ENCODE assay signal across 33 cellular contexts in the genomic region with DNA sequence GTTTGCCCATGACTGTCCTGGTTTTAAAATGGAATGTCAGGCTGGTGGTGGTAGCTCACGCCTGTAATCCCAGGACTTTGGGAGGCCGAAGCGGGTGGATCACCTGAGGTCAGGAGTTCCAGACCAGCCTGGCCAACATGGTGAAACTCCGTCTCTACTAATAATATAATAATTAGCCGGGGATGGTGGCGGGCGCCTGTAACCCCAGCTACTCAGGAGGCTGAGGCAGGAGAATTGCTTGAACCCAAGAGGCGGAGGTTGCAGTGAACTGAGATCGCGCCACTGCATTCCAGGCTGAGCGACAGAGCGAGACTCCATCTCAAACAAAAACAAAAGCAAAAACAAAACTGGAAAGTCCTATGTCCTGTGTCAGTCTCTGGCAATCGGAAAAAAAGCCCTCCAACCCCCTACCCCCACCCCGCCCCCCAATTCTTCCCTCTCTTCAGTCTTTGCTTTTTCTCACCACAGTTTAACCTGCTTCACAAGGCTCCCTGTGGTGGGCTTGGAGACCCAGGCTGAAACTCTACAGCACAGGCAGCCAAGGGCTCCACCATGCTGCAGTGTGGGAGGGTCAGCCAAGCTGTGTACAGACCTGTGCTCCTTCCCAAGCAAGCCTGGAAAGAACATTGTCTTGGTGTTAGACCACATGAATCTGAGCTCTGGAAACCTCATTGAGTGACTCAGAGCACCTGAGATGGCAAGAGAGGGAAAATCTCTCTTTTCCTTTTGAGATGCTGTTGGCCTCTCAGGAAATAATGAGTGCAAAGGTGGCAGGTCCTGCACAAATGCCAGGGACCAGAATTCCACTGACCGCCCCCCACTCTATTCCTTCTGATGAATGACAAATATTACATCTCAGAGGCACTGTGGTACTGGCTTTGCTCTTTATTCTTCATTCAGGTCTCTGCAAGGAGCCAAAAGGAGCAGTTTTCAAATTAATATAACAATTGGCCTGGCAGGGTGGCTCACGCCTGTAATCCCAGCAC. TPM values are rescaled to one million over a fixed set of nuclear protein-coding genes. Genes with fewer than 3 reads are reported as not detected.
"Had no signal": no experiment of that assay in that cellular context is flagged by ENCODE, and none has a peak within 500 bp of the region (broad histone marks: within the 10 kb centered on the region; RNA-seq: fewer than 3 reads in every experiment).

No MANE protein-coding gene starts in this region.

- ATAC-seq: esophagus mucosa; heart left ventricle; naive thymus-derived CD8-positive, alpha-beta T cell; pancreas; psoas muscle; stimulated activated memory B cell treated with anti-CD40 and anti-IgM and Interleukin-4, amounts not matched to agents 10 μg/mL and 1 μg/mL and 100 μg/mL, for 72 hours had no signal

- H3K4me3 Mint-ChIP-seq: activated naive CD4-positive, alpha-beta T cell treated with anti-CD3 and anti-CD28 coated beads for 36 hours; activated naive CD8-positive, alpha-beta T cell treated with anti-CD3 and anti-CD28 coated beads for 36 hours; activated T-helper 1 cell treated with anti-CD3 and anti-CD28 coated beads, Interleukin-12 subunit alpha, Interleukin-12 subunit beta, Interleukin-2, Interleukin-4 antibody, amounts not matched to agents 30 ng/mL and 10 ng/mL and 1 ng/mL, durations not matched to agents 14 hours and 24 hours and 36 hours; naive thymus-derived CD8-positive, alpha-beta T cell; neural crest cell; stimulated activated memory B cell treated with anti-CD40 and anti-IgM and Interleukin-4, amounts not matched to agents 10 μg/mL and 1 μg/mL and 100 μg/mL, for 72 hours; T-helper 2 cell treated with Interferon-gamma antibody and Interleukin-4, amounts not matched to agents 5 μg/mL and 100 μg/mL, for 36 hours had no signal

- H3K27ac Mint-ChIP-seq: activated naive CD4-positive, alpha-beta T cell treated with anti-CD3 and anti-CD28 coated beads for 36 hours; activated naive CD8-positive, alpha-beta T cell treated with anti-CD3 and anti-CD28 coated beads for 36 hours; activated T-helper 1 cell treated with anti-CD3 and anti-CD28 coated beads, Interleukin-12 subunit alpha, Interleukin-12 subunit beta, Interleukin-2, Interleukin-4 antibody, amounts not matched to agents 30 ng/mL and 10 ng/mL and 1 ng/mL, durations not matched to agents 14 hours and 24 hours and 36 hours; stimulated activated memory B cell treated with anti-CD40 and anti-IgM and Interleukin-4, amounts not matched to agents 10 μg/mL and 1 μg/mL and 100 μg/mL, for 72 hours; T-helper 2 cell treated with Interferon-gamma antibody and Interleukin-4, amounts not matched to agents 5 μg/mL and 100 μg/mL, for 36 hours had no signal

- H3K4me2 ChIP-seq: smooth muscle cell had no signal

- H3K4me1 Mint-ChIP-seq: stimulated activated memory B cell treated with anti-CD40 and anti-IgM and Interleukin-4, amounts not matched to agents 10 μg/mL and 1 μg/mL and 100 μg/mL, for 72 hours had no signal

- H3K27me3 Mint-ChIP-seq: stimulated activated memory B cell treated with anti-CD40 and anti-IgM and Interleukin-4, amounts not matched to agents 10 μg/mL and 1 μg/mL and 100 μg/mL, for 72 hours had no signal

- H3K36me3 ChIP-seq: ascending aorta, brain microvascular endothelial cell, heart left ventricle, left ventricle myocardium inferior, pancreas, suprapubic skin, tibial artery had no signal

- DNase-seq: activated CD4-positive, alpha-beta T cell treated with anti-CD3 and anti-CD28 coated beads for 4 hours; activated CD4-positive, alpha-beta T cell treated with anti-CD3 and anti-CD28 coated beads, Interleukin-2, amount 50 U/mL, for 48 hours; activated CD8-positive, alpha-beta memory T cell treated with anti-CD3 and anti-CD28 coated beads, Interleukin-2, amount 50 U/mL, for 4 hours; activated effector memory CD4-positive, alpha-beta T cell treated with anti-CD3 and anti-CD28 coated beads, Interleukin-2, amount 50 U/mL, for 16 hours; activated naive CD4-positive, alpha-beta T cell treated with anti-CD3 and anti-CD28 coated beads for 36 hours; activated naive CD8-positive, alpha-beta T cell treated with anti-CD3 and anti-CD28 coated beads for 36 hours; activated T-cell treated with anti-CD3 and anti-CD28 coated beads, Interleukin-2, amount 50 U/mL, for 1 hour; brain microvascular endothelial cell; caudate nucleus; cortex of kidney; foreskin fibroblast; heart left ventricle; hypothalamus; kidney glomerular epithelial cell; left ventricle myocardium inferior; nucleus accumbens; pancreas; psoas muscle; stimulated activated CD4-positive, alpha-beta T cell treated with anti-CD3 and anti-CD28 coated beads, Interleukin-1b, Interleukin-23, amount 100 ng/mL, for 48 hours; stimulated activated CD4-positive, alpha-beta T cell treated with anti-CD3 and anti-CD28 coated beads, Interleukin-4, amount 100 ng/mL, for 4 hours; stimulated activated CD8-positive, alpha-beta memory T cell treated with anti-CD3 and anti-CD28 coated beads, Interleukin-4, amount 100 ng/mL, for 48 hours; T-helper 1 cell; tibial artery had no signal

- H3K4me3 ChIP-seq: ascending aorta, heart left ventricle, left ventricle myocardium inferior, pancreas, psoas muscle, smooth muscle cell, suprapubic skin, tibial artery had no signal

- H3K27me3 ChIP-seq: ascending aorta, brain microvascular endothelial cell, heart left ventricle, pancreas had no signal

- H3K4me1 ChIP-seq: ascending aorta, heart left ventricle, left ventricle myocardium inferior, pancreas, psoas muscle, suprapubic skin, tibial artery had no signal

- H3K9me3 Mint-ChIP-seq: activated T-helper 1 cell treated with anti-CD3 and anti-CD28 coated beads, Interleukin-12 subunit alpha, Interleukin-12 subunit beta, Interleukin-2, Interleukin-4 antibody, amounts not matched to agents 30 ng/mL and 10 ng/mL and 1 ng/mL, durations not matched to agents 14 hours and 24 hours and 36 hours; neural crest cell; stimulated activated memory B cell treated with anti-CD40 and anti-IgM and Interleukin-4, amounts not matched to agents 10 μg/mL and 1 μg/mL and 100 μg/mL, for 72 hours; T-helper 2 cell treated with Interferon-gamma antibody and Interleukin-4, amounts not matched to agents 5 μg/mL and 100 μg/mL, for 36 hours had no signal

- H3K27ac ChIP-seq: ascending aorta, brain microvascular endothelial cell, heart left ventricle, left ventricle myocardium inferior, pancreas, psoas muscle, suprapubic skin, tibial artery had no signal

- H3K9me3 ChIP-seq: ascending aorta, pancreas, psoas muscle, suprapubic skin, tibial artery had no signal

- H3K36me3 Mint-ChIP-seq: activated naive CD8-positive, alpha-beta T cell treated with anti-CD3 and anti-CD28 coated beads for 36 hours; stimulated activated memory B cell treated with anti-CD40 and anti-IgM and Interleukin-4, amounts not matched to agents 10 μg/mL and 1 μg/mL and 100 μg/mL, for 72 hours had no signal

RNA-seq across cellular contexts. Expression of a gene that starts 16.7 kb away (rescaled TPM):
- total RNA-seq: activated CD8-positive, alpha-beta memory T cell treated with anti-CD3 and anti-CD28 coated beads for 36 hours; activated T-helper 1 cell treated with anti-CD3 and anti-CD28 coated beads, Interleukin-12 subunit alpha, Interleukin-12 subunit beta, Interleukin-2, Interleukin-4 antibody, amounts not matched to agents 30 ng/mL and 10 ng/mL and 1 ng/mL, durations not matched to agents 14 hours and 24 hours and 36 hours; ascending aorta had no signal
- polyA plus RNA-seq: naive thymus-derived CD8-positive, alpha-beta T cell had no signal
